11 cellular contexts compared by ENCODE assay signal in genomic region chr3:196793224-196793623, GRCh38. TPM values are rescaled to one million over a fixed set of nuclear protein-coding genes. Genes with fewer than 3 reads are reported as not detected.
A peak's percentile ranks its signal among the peaks of the same experiment; 100 is the strongest.
DNase-seq lines count a peak whose midpoint lies in the region; ATAC-seq and TF ChIP-seq lines count a peak whose summit lies in the region.
"Had no signal": no experiment of that assay in that cellular context is flagged by ENCODE, and none has a peak within 500 bp of the region (broad histone marks: within the 10 kb centered on the region; RNA-seq: fewer than 3 reads in every experiment).

No MANE protein-coding gene starts in this region.

- no peak overlapping the region for H2BK15ac ChIP-seq in IMR-90 (ENCODE audit: low read depth, low read length)
- no peak overlapping the region for H2BK15ac ChIP-seq in mesendoderm (replicated peaks; ENCODE audit: low read depth)

- H3K18ac ChIP-seq in IMR-90 (ENCODE audit: low read depth, low read length), result no peak overlapping the region
- H3K18ac ChIP-seq in mesendoderm (ENCODE audit: low read length), result no peak overlapping the region

- no peaks in the 10 kb centered on the region for H3K9me3 Mint-ChIP-seq in dendritic cell treated with granulocyte-macrophage colony-stimulating factor and Interleukin-4, amounts not matched to agents 40 ng/mL and 50 ng/mL, for 4 days
- peaks cover 4% of the 10 kb centered on the region for H3K9me3 Mint-ChIP-seq in activated naive CD8-positive, alpha-beta T cell treated with anti-CD3 and anti-CD28 coated beads, Interleukin-2, amount 50 U/mL, for 24 hours

- H2AFZ ChIP-seq in IMR-90 (replicated peaks; ENCODE audit: low read length, poor library complexity), result no peak overlapping the region

- H3K27me3 ChIP-seq in IMR-90 (ENCODE audit: control insufficient read depth, insufficient read depth, low read length) (no peaks in the 10 kb centered on the region), mesendoderm (ENCODE audit: insufficient read depth, low read length, poor library complexity) (no peaks in the 10 kb centered on the region)

- in situ Hi-C loops in IMR-90 (cut with MboI; ENCODE audit: low sequenced_read_pairs), result no loop called here

- DNase-seq in AG10803 (ENCODE audit: low read depth) (peak; percentile 63), IMR-90 (peak; percentile 97), mesendoderm (peak; percentile 98), NCI-H1092 treated with DMSO at 0.1 percent for 48 hours (lab: John Stamatoyannopoulos, UW) (no peak)
- no peak for DNase-seq in activated naive CD8-positive, alpha-beta T cell treated with anti-CD3 and anti-CD28 coated beads, Interleukin-2, amount 50 U/mL, for 24 hours
- DNase-seq: GF-D8, KG1, Right ventricle myocardium superior had no signal

- peaks cover 13% of the 10 kb centered on the region for H3K79me2 ChIP-seq in mesendoderm (ENCODE audit: control insufficient read depth, insufficient read depth, low read length)

- H3K56ac ChIP-seq in IMR-90 (ENCODE audit: extremely low read depth, insufficient read depth, low read length), result no peak overlapping the region
- no peak overlapping the region for H3K56ac ChIP-seq in mesendoderm (ENCODE audit: low read length)

- no peak overlapping the region for H3K9ac ChIP-seq in IMR-90 (ENCODE audit: low read depth, low read length)
- H3K9ac ChIP-seq in mesendoderm (ENCODE audit: low read length), result no peak overlapping the region

- H3K27ac ChIP-seq in IMR-90 (ENCODE audit: insufficient read depth, low read length) (no peak overlapping the region), mesendoderm (ENCODE audit: low read depth, low read length) (peak overlapping the region; percentile 92)

- no peak overlapping the region for H2AK5ac ChIP-seq in IMR-90 (ENCODE audit: low read depth, low read length)
- no peak overlapping the region for H2AK5ac ChIP-seq in mesendoderm (ENCODE audit: low read length)

- TF ChIP-seq RAD21 in IMR-90 (IDR thresholded peaks at IDR 0.05; ENCODE audit: low read length), result no peak

- H3K9me1 ChIP-seq in IMR-90 (ENCODE audit: insufficient read depth, low read length), result peaks cover 20% of the 10 kb centered on the region

- no peak for TF ChIP-seq POLR2A in IMR-90 (IDR thresholded peaks at IDR 0.05; ENCODE audit: low read depth, low read length)
- TF ChIP-seq POLR2A in GM18505 (IDR thresholded peaks at IDR 0.05; ENCODE audit: borderline replicate concordance, extremely low read depth, insufficient read depth, insufficient read length), result no peak

- no peaks in the 10 kb centered on the region for H3K9me3 ChIP-seq in IMR-90 (ENCODE audit: control insufficient read depth, insufficient read depth, low read length)

- no peak overlapping the region for H3K23ac ChIP-seq in IMR-90 (ENCODE audit: low read depth, low read length)
- no peak overlapping the region for H3K23ac ChIP-seq in mesendoderm (ENCODE audit: low read length)

- no peak overlapping the region for H4K91ac ChIP-seq in IMR-90 (ENCODE audit: insufficient read depth, low read depth, low read length)

- intact Hi-C loops in IMR-90 (cut with micrococcal nuclease), result loop anchor here (5.0 kb wide), 1 partner anchor 41 kb away; no protein-coding TSS in a partner anchor
- intact Hi-C loops in dendritic cell treated with granulocyte-macrophage colony-stimulating factor and Interleukin-4, amounts not matched to agents 40 ng/mL and 50 ng/mL, for 4 days (cut with micrococcal nuclease), result no loop called here

- H4K8ac ChIP-seq in IMR-90 (ENCODE audit: low read depth in 2 of 2, low read length in 2 of 2) (no peak overlapping the region), mesendoderm (ENCODE audit: low read depth, low read length) (no peak overlapping the region)

- peaks cover 30% of the 10 kb centered on the region for H3K4me1 Mint-ChIP-seq in dendritic cell treated with granulocyte-macrophage colony-stimulating factor and Interleukin-4, amounts not matched to agents 40 ng/mL and 50 ng/mL, for 4 days (ENCODE audit: low read depth)
- H3K4me1 Mint-ChIP-seq in activated naive CD8-positive, alpha-beta T cell treated with anti-CD3 and anti-CD28 coated beads, Interleukin-2, amount 50 U/mL, for 24 hours, result peaks cover 7% of the 10 kb centered on the region

- peak overlapping the region; percentile 55 for H3K27ac Mint-ChIP-seq in dendritic cell treated with granulocyte-macrophage colony-stimulating factor and Interleukin-4, amounts not matched to agents 40 ng/mL and 50 ng/mL, for 4 days
- H3K27ac Mint-ChIP-seq in activated naive CD8-positive, alpha-beta T cell treated with anti-CD3 and anti-CD28 coated beads, Interleukin-2, amount 50 U/mL, for 24 hours, result no peak overlapping the region

- no peak overlapping the region; the same call in 1 of the 2 replicates for H3K4me2 ChIP-seq in IMR-90 (ENCODE audit: low read depth, low read length)
- no peak overlapping the region for H3K4me2 ChIP-seq in mesendoderm (ENCODE audit: low read length)

- WGBS in IMR-90 (ENCODE audit: extremely low coverage in 2 of 2, insufficient read length in 1 of 2), 2 experiments, result no CpG with 5 or more reads among the region's 1 CpG
- no CpG with 5 or more reads among the region's 1 CpG for WGBS in mesendoderm (ENCODE audit: extremely low coverage, insufficient coverage, low lambda C conversion rate)

- H2BK5ac ChIP-seq in IMR-90 (ENCODE audit: low read depth, low read length, poor library complexity, severe bottlenecking), result peak overlapping the region; percentile 35
- H2BK5ac ChIP-seq in mesendoderm (ENCODE audit: low read length), result no peak overlapping the region

- H2BK20ac ChIP-seq in IMR-90 (ENCODE audit: low read depth, low read length), result no peak overlapping the region

- POLR2A ChIA-PET in IMR-90 (lab: Charles Lee; ENCODE audit: unreplicated experiment), result no interaction called here

- H3K4me1 ChIP-seq in IMR-90 (ENCODE audit: control insufficient read depth, insufficient read depth, low read length), result peaks cover 13% of the 10 kb centered on the region
- H3K4me1 ChIP-seq in mesendoderm (ENCODE audit: control insufficient read depth, low read depth, low read length), result no peaks in the 10 kb centered on the region

- peaks cover 6% of the 10 kb centered on the region for H3K36me3 ChIP-seq in IMR-90 (ENCODE audit: control insufficient read depth, insufficient read depth, low read length)
- H3K36me3 ChIP-seq in mesendoderm (ENCODE audit: control insufficient read depth, insufficient read depth, low read length), result no peaks in the 10 kb centered on the region

- no peak overlapping the region for H3K4me3 ChIP-seq in AG10803 (ENCODE audit: low read length)
- H3K4me3 ChIP-seq in IMR-90 (ENCODE audit: insufficient read depth, low read depth, low read length), result no peak overlapping the region
- no peak overlapping the region for H3K4me3 ChIP-seq in mesendoderm (ENCODE audit: low read length)

- no peak overlapping the region for H3K4me3 Mint-ChIP-seq in dendritic cell treated with granulocyte-macrophage colony-stimulating factor and Interleukin-4, amounts not matched to agents 40 ng/mL and 50 ng/mL, for 4 days
- no peak overlapping the region for H3K4me3 Mint-ChIP-seq in activated naive CD8-positive, alpha-beta T cell treated with anti-CD3 and anti-CD28 coated beads, Interleukin-2, amount 50 U/mL, for 24 hours

- H2BK120ac ChIP-seq in IMR-90 (ENCODE audit: low read depth, low read length) (no peak overlapping the region), mesendoderm (ENCODE audit: low read depth, low read length) (no peak overlapping the region)

- H3K14ac ChIP-seq in IMR-90 (replicated peaks; ENCODE audit: low read depth, low read length), result no peak overlapping the region

- H2AK9ac ChIP-seq in IMR-90 (replicated peaks; ENCODE audit: low read depth, low read length, poor library complexity), result no peak overlapping the region

- dilution Hi-C loops in IMR-90 (cut with HindIII; ENCODE audit: low sequenced_read_pairs, unreplicated experiment), result no loop called here

- H4K20me1 ChIP-seq in IMR-90 (ENCODE audit: insufficient read depth, low read length), result peaks cover 47% of the 10 kb centered on the region

- no peak overlapping the region for H4K5ac ChIP-seq in IMR-90 (ENCODE audit: low read depth, low read length)
- H4K5ac ChIP-seq in mesendoderm (ENCODE audit: low read length), result no peak overlapping the region

- ATAC-seq in IMR-90 (ENCODE audit: low read depth) (peak; percentile 79), GM18861 (IDR thresholded peaks at IDR 0.05; ENCODE audit: unreplicated experiment) (no peak), GM18505 (IDR thresholded peaks at IDR 0.05; ENCODE audit: unreplicated experiment) (no peak)
- ATAC-seq in activated naive CD8-positive, alpha-beta T cell treated with anti-CD3 and anti-CD28 coated beads, Interleukin-2, amount 50 U/mL, for 24 hours, result no peak

- no peaks in the 10 kb centered on the region for H3K27me3 Mint-ChIP-seq in dendritic cell treated with granulocyte-macrophage colony-stimulating factor and Interleukin-4, amounts not matched to agents 40 ng/mL and 50 ng/mL, for 4 days
- H3K27me3 Mint-ChIP-seq in activated naive CD8-positive, alpha-beta T cell treated with anti-CD3 and anti-CD28 coated beads, Interleukin-2, amount 50 U/mL, for 24 hours, result no peaks in the 10 kb centered on the region

- H3K79me1 ChIP-seq in IMR-90 (ENCODE audit: low read depth in 1 of 2, low read length in 2 of 2) (peaks cover 39 to 64% of the 10 kb centered on the region in 2 experiments), mesendoderm (ENCODE audit: low read length) (peaks cover 7% of the 10 kb centered on the region)

- CTCF ChIA-PET in IMR-90 (lab: Yijun Ruan, JAX), result no interaction called here

- no peak overlapping the region for H3K4ac ChIP-seq in IMR-90 (ENCODE audit: low read depth, low read length)
- no peak overlapping the region for H3K4ac ChIP-seq in mesendoderm (ENCODE audit: low read depth, low read length)

- peaks cover 80% of the 10 kb centered on the region for H3K36me3 Mint-ChIP-seq in dendritic cell treated with granulocyte-macrophage colony-stimulating factor and Interleukin-4, amounts not matched to agents 40 ng/mL and 50 ng/mL, for 4 days (ENCODE audit: low read depth)
- H3K36me3 Mint-ChIP-seq in activated naive CD8-positive, alpha-beta T cell treated with anti-CD3 and anti-CD28 coated beads, Interleukin-2, amount 50 U/mL, for 24 hours (ENCODE audit: low read depth), result peaks cover 41% of the 10 kb centered on the region

- BruUV-seq in IMR-90 (replicated peaks; lab: Mats Ljungman, UMichigan), result no TSS peak

- TF ChIP-seq CTCF in AG10803 (conservative IDR thresholded peaks at IDR 0.05; ENCODE audit: low read length) (no peak), IMR-90 (conservative IDR thresholded peaks at IDR 0.05; ENCODE audit: low read depth, low read length) (no peak)

TF ChIP-seq in IMR-90, 13 proteins besides CTCF, POLR2A, EP300 and RAD21 (continues in another document):
- TF ChIP-seq FOS (IDR thresholded peaks at IDR 0.05; ENCODE audit: low read depth, low read length), result no peak; the same call in 1 of the 2 replicates

RNA-seq across cellular contexts. Expression of gene PAK2, which starts 53.6 kb away (rescaled TPM):
- total RNA-seq in IMR-90 (2012; rRNA removed), result 33.9 and 36.0 TPM in 2 replicates
- 28.6 and 31.8 TPM in 2 replicates for polyA plus RNA-seq in IMR-90 (2012; rRNA removed)
- 7.9 and 19.7 TPM in 2 replicates for polyA plus RNA-seq in IMR-90 (2012; cell fraction: cytosol; rRNA removed)
- polyA plus RNA-seq in IMR-90 (2012; cell fraction: nucleus; rRNA removed; ENCODE audit: low replicate concordance), result 2.4 and 14.3 TPM in 2 replicates
- 31.8 TPM for polyA plus RNA-seq in mesendoderm (2013, experiment 1 of 2)
- 30.1 TPM for polyA plus RNA-seq in mesendoderm (2013, experiment 2 of 2)

Comparison
In these comparisons a context has a peak if more than half of its experiments do, and no peak if none do; other contexts are left out.
1. DNase-seq: peak in AG10803 (single experiment), IMR-90 (single experiment) and mesendoderm (single experiment); none in NCI-H1092 treated with DMSO at 0.1 percent for 48 hours (single experiment) and activated naive CD8-positive, alpha-beta T cell treated with anti-CD3 and anti-CD28 coated beads, Interleukin-2, amount 50 U/mL, for 24 hours (single experiment).